In the genomic region with DNA sequence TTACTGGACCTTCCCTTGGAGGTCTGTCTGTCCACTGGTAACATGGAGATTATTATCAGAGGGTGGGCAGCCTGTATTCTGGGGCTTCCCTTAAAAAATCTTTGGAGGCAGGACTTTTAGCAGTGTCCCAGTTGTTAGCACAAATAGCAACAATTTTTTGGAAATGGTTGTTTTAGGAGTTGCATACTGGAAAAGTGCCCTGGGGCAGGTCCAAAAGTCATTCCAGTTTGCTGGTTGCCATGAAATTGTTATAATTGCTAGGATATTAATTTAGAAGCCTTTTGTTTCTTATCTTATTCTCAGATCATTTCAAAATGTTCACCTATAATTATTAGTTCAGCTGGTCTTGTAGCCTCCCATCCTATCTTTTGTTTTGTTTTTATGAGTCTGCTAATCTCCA, we compare ENCODE assay signal across 1 cellular context.
TF ChIP-seq lines count a peak whose summit lies in the region.

No MANE protein-coding gene starts in this region.

TF ChIP-seq in SK-N-SH, 30 proteins besides CTCF, POLR2A, EP300 and RAD21:
- TF ChIP-seq, protein P1, sequence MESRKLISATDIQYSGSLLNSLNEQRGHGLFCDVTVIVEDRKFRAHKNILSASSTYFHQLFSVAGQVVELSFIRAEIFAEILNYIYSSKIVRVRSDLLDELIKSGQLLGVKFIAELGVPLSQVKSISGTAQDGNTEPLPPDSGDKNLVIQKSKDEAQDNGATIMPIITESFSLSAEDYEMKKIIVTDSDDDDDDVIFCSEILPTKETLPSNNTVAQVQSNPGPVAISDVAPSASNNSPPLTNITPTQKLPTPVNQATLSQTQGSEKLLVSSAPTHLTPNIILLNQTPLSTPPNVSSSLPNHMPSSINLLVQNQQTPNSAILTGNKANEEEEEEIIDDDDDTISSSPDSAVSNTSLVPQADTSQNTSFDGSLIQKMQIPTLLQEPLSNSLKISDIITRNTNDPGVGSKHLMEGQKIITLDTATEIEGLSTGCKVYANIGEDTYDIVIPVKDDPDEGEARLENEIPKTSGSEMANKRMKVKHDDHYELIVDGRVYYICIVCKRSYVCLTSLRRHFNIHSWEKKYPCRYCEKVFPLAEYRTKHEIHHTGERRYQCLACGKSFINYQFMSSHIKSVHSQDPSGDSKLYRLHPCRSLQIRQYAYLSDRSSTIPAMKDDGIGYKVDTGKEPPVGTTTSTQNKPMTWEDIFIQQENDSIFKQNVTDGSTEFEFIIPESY (IDR thresholded peaks at IDR 0.05; ENCODE audit: borderline replicate concordance, low read depth) = no peak
- TF ChIP-seq TEAD4 (IDR thresholded peaks at IDR 0.05; ENCODE audit: borderline replicate concordance, insufficient read depth) (no peak), GATA2 (CRISPR knock-in tag; IDR thresholded peaks at IDR 0.05) (no peak), MXI1 (IDR thresholded peaks at IDR 0.05; ENCODE audit: low read depth, low read length) (no peak), RFX5 (IDR thresholded peaks at IDR 0.05; ENCODE audit: low read length) (no peak), NRF1 (IDR thresholded peaks at IDR 0.05; ENCODE audit: low read depth, low read length) (no peak), FOXJ3 (CRISPR knock-in tag; IDR thresholded peaks at IDR 0.05) (no peak), SIN3A (IDR thresholded peaks at IDR 0.05; ENCODE audit: borderline replicate concordance, low read depth, low read length) (no peak), SMC3 (IDR thresholded peaks at IDR 0.05; ENCODE audit: low read depth, low read length) (no peak), FOXM1 (IDR thresholded peaks at IDR 0.05; ENCODE audit: low read depth) (no peak), RXRA (IDR thresholded peaks at IDR 0.05; ENCODE audit: borderline replicate concordance, low read depth) (no peak), JUND (IDR thresholded peaks at IDR 0.05) (no peak), POLR2AphosphoS5 (IDR thresholded peaks at IDR 0.05; ENCODE audit: low read depth, low read length) (no peak), ELF1 (IDR thresholded peaks at IDR 0.05) (no peak), MEF2A (IDR thresholded peaks at IDR 0.05; ENCODE audit: borderline replicate concordance, low read depth) (no peak), NFIC (IDR thresholded peaks at IDR 0.05; ENCODE audit: borderline replicate concordance) (no peak), YY1 (IDR thresholded peaks at IDR 0.05; ENCODE audit: low read depth) (no peak), RCOR1 (IDR thresholded peaks at IDR 0.05; ENCODE audit: low read length) (no peak), EZH2phosphoT487 (IDR thresholded peaks at IDR 0.05; ENCODE audit: borderline replicate concordance, low read depth) (no peak)
- TF ChIP-seq, protein P2, sequence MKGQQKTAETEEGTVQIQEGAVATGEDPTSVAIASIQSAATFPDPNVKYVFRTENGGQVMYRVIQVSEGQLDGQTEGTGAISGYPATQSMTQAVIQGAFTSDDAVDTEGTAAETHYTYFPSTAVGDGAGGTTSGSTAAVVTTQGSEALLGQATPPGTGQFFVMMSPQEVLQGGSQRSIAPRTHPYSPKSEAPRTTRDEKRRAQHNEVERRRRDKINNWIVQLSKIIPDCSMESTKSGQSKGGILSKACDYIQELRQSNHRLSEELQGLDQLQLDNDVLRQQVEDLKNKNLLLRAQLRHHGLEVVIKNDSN (IDR thresholded peaks at IDR 0.05; ENCODE audit: borderline replicate concordance, low read depth) = no peak
